Comparison of ENCODE assay signal across 1 cellular context in genomic region chrX:130338869-130339268, GRCh38.
A peak's percentile ranks its signal among the peaks of the same experiment; 100 is the strongest.
TF ChIP-seq lines count a peak whose summit lies in the region.

No MANE protein-coding gene starts in this region.

TF ChIP-seq in K562, 482 proteins besides CTCF, POLR2A, EP300 and RAD21:
- TF ChIP-seq BCOR (IDR thresholded peaks at IDR 0.05) (peak; percentile 44; the same call in 1 of the 2 replicates), KDM1A (IDR thresholded peaks at IDR 0.05) (peak in 1 of 2 experiments; percentile 13; a peak in 1 of 4 replicates), BCLAF1 (IDR thresholded peaks at IDR 0.05; ENCODE audit: borderline replicate concordance in 1 of 2, control insufficient read depth in 1 of 2, low read depth in 2 of 2, low read length in 1 of 2) (peak in 1 of 2 experiments; percentile 28; a peak in 1 of 4 replicates), ZNF512 (tag; IDR thresholded peaks at IDR 0.05) (0 out of 2 replicates have a peak, but pooled peaks have one; percentile 26), LARP7 (IDR thresholded peaks at IDR 0.05) (0 out of 2 replicates have a peak, but pooled peaks have one; percentile 8)
